ENCODE assay signal across 7 cellular contexts in the genomic region with DNA sequence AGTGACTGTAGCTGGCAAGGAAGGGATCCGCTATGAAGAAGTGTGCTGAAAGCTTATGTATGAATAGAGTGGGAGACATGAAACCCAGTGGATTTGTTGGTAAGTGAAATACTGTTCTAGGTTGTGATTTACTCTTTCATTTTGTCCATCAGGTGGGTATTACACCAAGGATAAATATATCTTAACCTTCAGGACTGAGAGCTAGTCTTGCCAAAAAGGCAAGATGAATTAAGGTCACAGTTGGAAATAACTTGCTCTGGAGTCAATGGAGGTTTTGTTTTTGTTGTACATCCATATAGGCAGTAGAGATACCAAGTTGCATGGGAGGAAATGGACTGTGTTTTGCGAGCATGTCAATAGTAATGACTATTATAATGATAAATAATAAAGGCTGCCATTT.
"Had no signal": no experiment of that assay in that cellular context is flagged by ENCODE, and none has a peak within 500 bp of the region (broad histone marks: within the 10 kb centered on the region; RNA-seq: fewer than 3 reads in every experiment).

No MANE protein-coding gene starts in this region.

- H3K9ac ChIP-seq: GM23248 had no signal

- DNase-seq: GM23248, GOT3, H7, HFFc6, IMR-90 had no signal

- H3K27ac Mint-ChIP-seq: HFFc6 had no signal

- H3K27ac ChIP-seq: GM23248 had no signal

- ATAC-seq: HCT116 had no signal

- H3K36me3 ChIP-seq: HAP-1 had no signal

- H2AFZ ChIP-seq: GM23248 had no signal

- H3K4me1 ChIP-seq: HAP-1 had no signal

- H3K4me3 ChIP-seq: GM23248, HAP-1 had no signal

- H3K4me3 Mint-ChIP-seq: HFFc6 had no signal

- H3K9me3 ChIP-seq: HAP-1 had no signal
